11 cellular contexts compared by ENCODE assay signal in genomic region chr3:193787496-193787870, GRCh38.
"Had no signal": no experiment of that assay in that cellular context is flagged by ENCODE, and none has a peak within 500 bp of the region (broad histone marks: within the 10 kb centered on the region; RNA-seq: fewer than 3 reads in every experiment).

No MANE protein-coding gene starts in this region.

- ATAC-seq: effector memory CD8-positive, alpha-beta T cell; naive thymus-derived CD8-positive, alpha-beta T cell had no signal

- H3K4me3 ChIP-seq: lung, ovary, psoas muscle, skin epidermis, spleen, thyroid gland had no signal

- H3K27me3 ChIP-seq: ovary, thyroid gland had no signal

- H3K27ac ChIP-seq: ovary, psoas muscle, spleen, thyroid gland had no signal

- DNase-seq: cortex of kidney; effector memory CD8-positive, alpha-beta T cell; spleen had no signal

- H3K9me3 ChIP-seq: ovary, psoas muscle, spleen, thyroid gland had no signal

- H3K4me1 ChIP-seq: psoas muscle had no signal

- FAIRE-seq: frontal cortex, kidney had no signal

- H3K36me3 ChIP-seq: ovary, spleen, thyroid gland had no signal
